ENCODE assay signal across 8 cellular contexts in genomic region chr22:35399114-35399677, GRCh38. TPM values are rescaled to one million over a fixed set of nuclear protein-coding genes. Genes with fewer than 3 reads are reported as not detected.
DNase-seq lines count a peak whose midpoint lies in the region; ATAC-seq and TF ChIP-seq lines count a peak whose summit lies in the region.

No MANE protein-coding gene starts in this region.

- DNase-seq in AG04449 (ENCODE audit: low read depth, low spot score): no peak
- DNase-seq in HFF-Myc (ENCODE audit: extremely low read depth, low read depth): no peak
- no peak for DNase-seq in right lobe of liver
- DNase-seq in upper lobe of left lung: no peak
- no peak for DNase-seq in NCI-H2081 treated with DMSO at 0.1 percent for 48 hours (lab: John Stamatoyannopoulos, UW)

- H3K9me3 Mint-ChIP-seq in activated naive CD8-positive, alpha-beta T cell (ENCODE audit: low read depth): no peaks in the 10 kb centered on the region

- H3K4me1 ChIP-seq in right lobe of liver: peaks cover 0 to 28% (median 17%) of the 10 kb centered on the region in 4 donors
- peaks cover 10 to 21% (median 13%) of the 10 kb centered on the region in 4 donors for H3K4me1 ChIP-seq in upper lobe of left lung

- H3K27me3 Mint-ChIP-seq in activated naive CD8-positive, alpha-beta T cell: no peaks in the 10 kb centered on the region

- no peak for TF ChIP-seq EP300 in upper lobe of left lung (IDR thresholded peaks at IDR 0.05)

- H3K4me3 ChIP-seq in AG04449 (ENCODE audit: low read depth, low read length): peak overlapping the region; percentile 61
- H3K4me3 ChIP-seq in HFF-Myc (replicated peaks; ENCODE audit: low read depth, low read length): peak overlapping the region; percentile 89
- peak overlapping the region; percentile 47 to 74 (median 54) for H3K4me3 ChIP-seq in right lobe of liver
- peak overlapping the region; percentile 35 to 92 (median 74) for H3K4me3 ChIP-seq in upper lobe of left lung

- H3K27me3 ChIP-seq in right lobe of liver: no peaks in the 10 kb centered on the region
- H3K27me3 ChIP-seq in upper lobe of left lung: no peaks in the 10 kb centered on the region

- peaks cover 19% of the 10 kb centered on the region for H3K4me1 Mint-ChIP-seq in activated naive CD8-positive, alpha-beta T cell (ENCODE audit: low read depth)

- ATAC-seq in right lobe of liver (no peak), upper lobe of left lung (ENCODE audit: low FRiP score in 2 of 2) (no peak), GM21529 (IDR thresholded peaks at IDR 0.05; ENCODE audit: unreplicated experiment) (no peak), GM21423 (IDR thresholded peaks at IDR 0.05; ENCODE audit: unreplicated experiment) (no peak)

- POLR2A ChIA-PET in AG04449 (lab: Yijun Ruan, JAX): no interaction called here

- intact Hi-C loops in right lobe of liver (cut with DNase I): no loop called here

- CTCF ChIA-PET in AG04449 (lab: Yijun Ruan, JAX): no interaction called here

- peaks cover 9% of the 10 kb centered on the region for H3K36me3 Mint-ChIP-seq in activated naive CD8-positive, alpha-beta T cell

- WGBS in right lobe of liver (ENCODE audit: insufficient coverage, low coverage, low lambda C conversion rate, missing lambda C conversion rate): 84% methylated on average over 10 of the region's 24 CpGs
- 85 to 90% methylated on average over 24 of the region's 24 CpGs for WGBS in upper lobe of left lung, 2 donors

- H3K27ac Mint-ChIP-seq in activated naive CD8-positive, alpha-beta T cell: peak overlapping the region; percentile 99

- H3K4me3 Mint-ChIP-seq in activated naive CD8-positive, alpha-beta T cell: peak overlapping the region; percentile 99

- no peaks in the 10 kb centered on the region for H3K9me3 ChIP-seq in right lobe of liver
- H3K9me3 ChIP-seq in upper lobe of left lung: no peaks in the 10 kb centered on the region

- H3K36me3 ChIP-seq in right lobe of liver (no peaks in the 10 kb centered on the region), upper lobe of left lung (peaks cover 0 to 18% (median 3%) of the 10 kb centered on the region in 4 donors)

- H3K27ac ChIP-seq in right lobe of liver (peak overlapping the region; percentile 23 to 69 (median 66)), upper lobe of left lung (peak overlapping the region in 3 of 4 donors; percentile 66 to 76 (median 75))

- TF ChIP-seq POLR2A in right lobe of liver (IDR thresholded peaks at IDR 0.05): no peak
- no peak for TF ChIP-seq POLR2A in upper lobe of left lung (IDR thresholded peaks at IDR 0.05)

- TF ChIP-seq CTCF in AG04449 (IDR thresholded peaks at IDR 0.05; ENCODE audit: insufficient read depth, low read length, missing control alignments): no peak
- TF ChIP-seq CTCF in HFF-Myc (IDR thresholded peaks at IDR 0.05; ENCODE audit: low read depth, low read length, missing control alignments): no peak
- TF ChIP-seq CTCF in right lobe of liver (IDR thresholded peaks at IDR 0.05): no peak
- TF ChIP-seq CTCF in upper lobe of left lung (IDR thresholded peaks at IDR 0.05): no peak

RNA-seq across cellular contexts. Expression of gene MCM5, which starts 0.7 kb away (rescaled TPM):
- 10 to 100 TPM in 4 of 6 experiments, 1 to 10 TPM in 2; 6.7 to 35.9 (median 13.4) TPM for total RNA-seq in right lobe of liver
- 10 to 100 TPM in 5 of 6 donors, 1 to 10 TPM in 1; 9.8 to 34.4 (median 20.2) TPM for total RNA-seq in upper lobe of left lung

RNA-seq across cellular contexts. Expression of gene HMOX1, which starts 18.3 kb away (rescaled TPM):
- total RNA-seq in right lobe of liver (100 to 1,000 TPM in 1 of 6 experiments, 10 to 100 TPM in 5; 15.7 to 255 (median 47.2) TPM), upper lobe of left lung (100 to 1,000 TPM in 1 of 6 donors, 10 to 100 TPM in 5; 22.0 to 306 (median 77.9) TPM)
